8 cellular contexts compared by ENCODE assay signal in genomic region chr17:79812969-79813825, GRCh38. TPM values are rescaled to one million over a fixed set of nuclear protein-coding genes. Genes with fewer than 3 reads are reported as not detected.
A peak's percentile ranks its signal among the peaks of the same experiment; 100 is the strongest.
DNase-seq lines count a peak whose midpoint lies in the region; TF ChIP-seq lines count a peak whose summit lies in the region.

No MANE protein-coding gene starts in this region.

- no peak for DNase-seq in activated T-cell treated with anti-CD3 and anti-CD28 coated beads, Interleukin-2, amount 50 U/mL, for 24 hours
- no peak for DNase-seq in activated T-cell treated with anti-CD3 and anti-CD28 coated beads, Interleukin-2, amount 50 U/mL, for 48 hours
- DNase-seq in SJSA1 (ENCODE audit: low read depth in 1 of 2, low spot score in 2 of 2) (peak; percentile 42 to 66), fibroblast of the aortic adventitia (ENCODE audit: low read depth) (no peak), suprapubic skin (ENCODE audit: low spot score in 2 of 2) (no peak), medulla oblongata (ENCODE audit: extremely low spot score) (no peak), NCI-H2107 treated with DMSO at 0.1 percent for 48 hours (lab: John Stamatoyannopoulos, UW; ENCODE audit: unreplicated experiment) (no peak)
- DNase-seq in stimulated activated naive CD4-positive, alpha-beta T cell treated with Interleukin-2 at 50 U/mL for 16 hours (lab: John Stamatoyannopoulos, UW) = no peak

- no peaks in the 10 kb centered on the region for H3K36me3 ChIP-seq in SJSA1
- no peaks in the 10 kb centered on the region for H3K36me3 ChIP-seq in suprapubic skin

- H3K27me3 ChIP-seq in SJSA1 (replicated peaks) = peaks cover 40% of the 10 kb centered on the region
- peaks cover 100% of the 10 kb centered on the region for H3K27me3 ChIP-seq in suprapubic skin

- under 1% methylated on average over 16 of the region's 102 CpGs for WGBS in suprapubic skin

- peak overlapping the region; percentile 35 for H3K4me3 Mint-ChIP-seq in activated T-cell treated with anti-CD3 and anti-CD28 coated beads, Interleukin-2, amount 50 U/mL, for 24 hours

- no peak for TF ChIP-seq CTCF in fibroblast of the aortic adventitia (IDR thresholded peaks at IDR 0.05; ENCODE audit: insufficient read depth, low read length)
- TF ChIP-seq CTCF in suprapubic skin (IDR thresholded peaks at IDR 0.05) = no peak

- H3K27me3 Mint-ChIP-seq in activated T-cell treated with anti-CD3 and anti-CD28 coated beads, Interleukin-2, amount 50 U/mL, for 24 hours = peaks cover 60% of the 10 kb centered on the region

- H3K27ac ChIP-seq in SJSA1 (no peak overlapping the region), suprapubic skin (no peak overlapping the region)

- no peak overlapping the region for H3K27ac Mint-ChIP-seq in activated T-cell treated with anti-CD3 and anti-CD28 coated beads, Interleukin-2, amount 50 U/mL, for 24 hours

- H3K9me3 ChIP-seq in SJSA1 (replicated peaks) (no peaks in the 10 kb centered on the region), suprapubic skin (no peaks in the 10 kb centered on the region)

- H3K9me3 Mint-ChIP-seq in activated T-cell treated with anti-CD3 and anti-CD28 coated beads, Interleukin-2, amount 50 U/mL, for 24 hours = no peaks in the 10 kb centered on the region

- no peak for TF ChIP-seq EP300 in suprapubic skin (IDR thresholded peaks at IDR 0.05)

- peaks cover 37% of the 10 kb centered on the region for H3K4me1 ChIP-seq in SJSA1 (replicated peaks)
- H3K4me1 ChIP-seq in suprapubic skin = peaks cover 66% of the 10 kb centered on the region

- no peak for TF ChIP-seq POLR2A in suprapubic skin (IDR thresholded peaks at IDR 0.05)

- H3K4me3 ChIP-seq in SJSA1 (peak overlapping the region; percentile 39), fibroblast of the aortic adventitia (ENCODE audit: low read depth, low read length) (peak overlapping the region; percentile 31), suprapubic skin (peak overlapping the region; percentile 43)

- H3K4me1 Mint-ChIP-seq in activated T-cell treated with anti-CD3 and anti-CD28 coated beads, Interleukin-2, amount 50 U/mL, for 24 hours (ENCODE audit: low read depth) = peaks cover 31% of the 10 kb centered on the region

- H3K36me3 Mint-ChIP-seq in activated T-cell treated with anti-CD3 and anti-CD28 coated beads, Interleukin-2, amount 50 U/mL, for 24 hours (ENCODE audit: low read depth) = no peaks in the 10 kb centered on the region

RNA-seq across cellular contexts. Expression of gene CBX8, which starts 16.3 kb away (rescaled TPM):
- total RNA-seq in SJSA1 (2014; rRNA removed; shearing (Covaris generic)) = 9.0 and 21.0 TPM in 2 replicates
- total RNA-seq in fibroblast of the aortic adventitia (ENCODE audit: low replicate concordance) (1.5 and 1.7 TPM in 2 replicates), suprapubic skin (1 to 10 TPM; 2.3 to 6.4 (median 3.1) TPM)

RNA-seq across cellular contexts. Expression of gene CBX4, which starts 26.0 kb away (rescaled TPM):
- total RNA-seq in SJSA1 (2014; rRNA removed; shearing (Covaris generic)) = 52.1 and 53.3 TPM in 2 replicates
- 8.3 and 12.8 TPM in 2 replicates for total RNA-seq in fibroblast of the aortic adventitia (ENCODE audit: low replicate concordance)
- total RNA-seq in suprapubic skin = 10 to 100 TPM; 33.0 to 47.7 (median 38.0) TPM

RNA-seq across cellular contexts. Expression of gene CBX2, which starts 35.2 kb away (rescaled TPM):
- 13.6 and 16.7 TPM in 2 replicates for total RNA-seq in SJSA1 (2014; rRNA removed; shearing (Covaris generic))
- 0.57 and 0.63 TPM in 2 replicates for total RNA-seq in fibroblast of the aortic adventitia (ENCODE audit: low replicate concordance)
- total RNA-seq in suprapubic skin = 1 to 10 TPM; 2.2 to 7.0 (median 5.2) TPM

Comparison
In these comparisons a context has a peak if more than half of its experiments do, and no peak if none do; other contexts are left out.
1. DNase-seq: peak in SJSA1 (2 of 2); none in activated T-cell treated with anti-CD3 and anti-CD28 coated beads, Interleukin-2, amount 50 U/mL, for 24 hours (single experiment), activated T-cell treated with anti-CD3 and anti-CD28 coated beads, Interleukin-2, amount 50 U/mL, for 48 hours (0 of 2), fibroblast of the aortic adventitia (single experiment), suprapubic skin (0 of 2), medulla oblongata (single experiment), stimulated activated naive CD4-positive, alpha-beta T cell treated with Interleukin-2 at 50 U/mL for 16 hours (single experiment) and NCI-H2107 treated with DMSO at 0.1 percent for 48 hours (single experiment).
2. Peak in every context shown above with its lines, with median percentiles within 50 percentile points of each other: H3K4me3 ChIP-seq.